In the genomic region with DNA sequence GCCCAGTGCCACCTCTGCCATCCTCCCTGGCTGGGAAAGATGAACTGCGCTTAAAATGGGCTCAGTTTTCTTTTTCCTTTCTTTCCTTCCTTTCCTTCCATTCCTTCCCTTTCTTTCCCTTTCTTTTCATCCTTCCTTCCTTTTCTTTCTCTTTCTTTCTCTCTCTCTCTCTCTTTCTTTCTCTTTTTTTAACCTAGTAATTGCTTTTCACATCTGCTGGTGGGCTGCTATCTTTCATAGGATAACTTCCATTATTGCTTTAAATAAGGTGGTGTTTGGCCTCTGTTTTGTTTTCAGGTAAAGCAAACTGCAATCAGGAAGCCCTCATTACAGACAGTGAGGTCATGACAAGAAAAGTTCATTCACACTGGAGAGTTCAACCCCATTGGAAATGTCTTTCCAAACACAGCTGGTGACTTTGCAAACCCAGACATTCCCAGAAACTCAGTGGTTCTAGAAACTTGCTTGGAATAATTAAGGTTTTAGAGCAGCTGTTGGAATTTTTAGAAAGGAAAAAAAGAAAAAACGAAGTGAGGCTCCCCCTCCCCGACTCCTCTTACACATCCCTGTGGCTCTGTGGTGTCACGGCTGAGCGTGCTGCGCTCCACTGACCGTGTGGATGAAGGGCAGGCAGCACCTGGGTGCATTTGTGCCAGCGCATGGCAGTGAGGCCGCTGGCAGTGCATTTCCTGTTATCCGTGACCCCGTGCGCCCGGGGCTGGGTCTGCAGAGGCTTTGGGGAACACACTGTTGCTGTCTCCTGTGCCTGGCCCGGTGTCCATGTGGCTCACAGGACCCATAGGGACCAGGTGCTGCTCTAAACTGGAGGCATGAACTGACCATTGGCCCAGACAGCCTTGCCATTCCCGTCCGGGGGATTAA, we compare ENCODE assay signal across 8 cellular contexts.
DNase-seq lines count a peak whose midpoint lies in the region; ATAC-seq, FAIRE-seq and TF ChIP-seq lines count a peak whose summit lies in the region.

No MANE protein-coding gene starts in this region.

- BruUV-seq in K562 (replicated peaks; lab: Mats Ljungman, UMichigan) = no TSS peak

- H3K27ac ChIP-seq in ACC112 (ENCODE audit: low read depth, low read length) (peak overlapping the region; percentile 90), K562 (ENCODE audit: extremely low read depth, low read depth, low read length) (no peak overlapping the region)

- no peak overlapping the region; the same call in 1 of the 2 replicates for H3K4me3 ChIP-seq in ACC112 (ENCODE audit: low read depth, low read length)
- no peak overlapping the region for H3K4me3 ChIP-seq in K562
- H3K4me3 ChIP-seq in mucosa of stomach (ENCODE audit: low read length) = no peak overlapping the region

- no peaks in the 10 kb centered on the region for H4K20me1 ChIP-seq in K562 (replicated peaks; ENCODE audit: control insufficient read depth, insufficient read depth, low read length)

- no peaks in the 10 kb centered on the region for H3K27me3 ChIP-seq in ACC112 (ENCODE audit: insufficient read depth, low read length)
- H3K27me3 ChIP-seq in K562 (ENCODE audit: control insufficient read depth in 2 of 2, insufficient read depth in 2 of 2, low read length in 2 of 2) = peaks cover 6 to 34% of the 10 kb centered on the region in 2 experiments; a peak in 4 of 5 replicates
- no peaks in the 10 kb centered on the region for H3K27me3 ChIP-seq in mucosa of stomach (ENCODE audit: control insufficient read depth, insufficient read depth, low read length)

- no peak for TF ChIP-seq EP300 in K562 (IDR thresholded peaks at IDR 0.05; ENCODE audit: low read length)

- TF ChIP-seq CTCF in K562 (IDR thresholded peaks at IDR 0.05 in 2 of 3, conservative IDR thresholded peaks at IDR 0.05 in 1 of 3; ENCODE audit: insufficient read depth in 2 of 3, low read depth in 1 of 3, low read length in 3 of 3) (no peak), omental fat pad (IDR thresholded peaks at IDR 0.05) (no peak)

- WGBS in K562 (ENCODE audit: insufficient coverage, low coverage, missing lambda C conversion rate) = 2% methylated on average over 14 of the region's 16 CpGs

- no peak for FAIRE-seq in K562 (lab: Jason Lieb, UNC)

- ATAC-seq in HG03196 (IDR thresholded peaks at IDR 0.05; ENCODE audit: unreplicated experiment) (peak; percentile 19), K562 (no peak), HG02840 (IDR thresholded peaks at IDR 0.05; ENCODE audit: low FRiP score, unreplicated experiment) (no peak), omental fat pad (ENCODE audit: low FRiP score) (no peak)

- in situ Hi-C loops in K562 (cut with MboI) = no loop called here

- no peaks in the 10 kb centered on the region for H3K9me1 ChIP-seq in K562 (ENCODE audit: control insufficient read depth, insufficient read depth, low read length)

- H3K79me2 ChIP-seq in ACC112 (ENCODE audit: control insufficient read depth, insufficient read depth, low read length, unreplicated experiment) (no peaks in the 10 kb centered on the region), K562 (ENCODE audit: control insufficient read depth, insufficient read depth, low read length) (no peaks in the 10 kb centered on the region)

- H2AFZ ChIP-seq in ACC112 (ENCODE audit: low read length, unreplicated experiment) (no peak overlapping the region), K562 (ENCODE audit: low read depth, low read length) (no peak overlapping the region)

- CTCF ChIA-PET in K562 (lab: Yijun Ruan, JAX; ENCODE audit: low intra/inter-chr PET ratio) = no interaction called here

- H3K36me3 ChIP-seq in ACC112 (ENCODE audit: insufficient read depth, low read length) (no peaks in the 10 kb centered on the region), K562 (ENCODE audit: control insufficient read depth, insufficient read depth, low read length) (no peaks in the 10 kb centered on the region), mucosa of stomach (ENCODE audit: control insufficient read depth, insufficient read depth, low read length) (no peaks in the 10 kb centered on the region)

- intact Hi-C loops in K562 (cut with micrococcal nuclease) = loop anchor here (5.0 to 10.0 kb wide), 2 partner anchors 51 to 178 kb away; no protein-coding TSS in a partner anchor

- no peak overlapping the region for H3K4me2 ChIP-seq in K562 (ENCODE audit: insufficient read depth, low read length)

- POLR2A ChIA-PET in K562 (lab: Yijun Ruan, JAX) = no interaction called here

- H3K9me3 ChIP-seq in K562 (replicated peaks; ENCODE audit: control insufficient read depth, insufficient read depth, low read depth, low read length) (no peaks in the 10 kb centered on the region), mucosa of stomach (ENCODE audit: control insufficient read depth, low read length) (no peaks in the 10 kb centered on the region)

- peaks cover 48% of the 10 kb centered on the region for H3K4me1 ChIP-seq in ACC112 (ENCODE audit: control insufficient read depth, insufficient read depth, low read length, unreplicated experiment)
- no peaks in the 10 kb centered on the region for H3K4me1 ChIP-seq in K562 (replicated peaks in 1 of 2; ENCODE audit: control insufficient read depth in 2 of 2, insufficient read depth in 2 of 2, low read length in 2 of 2)
- peaks cover 58% of the 10 kb centered on the region for H3K4me1 ChIP-seq in mucosa of stomach (ENCODE audit: control insufficient read depth, insufficient read depth, low read length)

- TF ChIP-seq RAD21 in K562 (CRISPR knock-in tag; conservative IDR thresholded peaks at IDR 0.05 in 1 of 2, IDR thresholded peaks at IDR 0.05 in 1 of 2) = no peak

- TF ChIP-seq POLR2A in K562 (conservative IDR thresholded peaks at IDR 0.05) = no peak

- H3K9ac ChIP-seq in K562 (ENCODE audit: insufficient read depth in 1 of 2, low read depth in 2 of 2, low read length in 2 of 2) = no peak overlapping the region
- peak overlapping the region; percentile 14 for H3K9ac ChIP-seq in mucosa of stomach (ENCODE audit: low read length)

- DNase-seq in K562 (ENCODE audit: extremely low read depth in 1 of 4, low spot score in 3 of 4) (no peak), COLO829 (ENCODE audit: low spot score) (no peak), omental fat pad (ENCODE audit: low spot score) (no peak)
- no peak for DNase-seq in stimulated activated naive CD4-positive, alpha-beta T cell treated with Interleukin-2 at 50 U/mL for 16 hours (lab: John Stamatoyannopoulos, UW)

TF ChIP-seq in K562, 482 proteins besides CTCF, POLR2A, EP300 and RAD21:
- TF ChIP-seq JUNB (CRISPR knock-in tag; conservative IDR thresholded peaks at IDR 0.05) (no peak), ZNF512 (tag; IDR thresholded peaks at IDR 0.05) (0 out of 2 replicates have a peak, but pooled peaks have one; percentile 48)
TF ChIP-seq in K562: peak in this region for 1.
